In the genomic region with DNA sequence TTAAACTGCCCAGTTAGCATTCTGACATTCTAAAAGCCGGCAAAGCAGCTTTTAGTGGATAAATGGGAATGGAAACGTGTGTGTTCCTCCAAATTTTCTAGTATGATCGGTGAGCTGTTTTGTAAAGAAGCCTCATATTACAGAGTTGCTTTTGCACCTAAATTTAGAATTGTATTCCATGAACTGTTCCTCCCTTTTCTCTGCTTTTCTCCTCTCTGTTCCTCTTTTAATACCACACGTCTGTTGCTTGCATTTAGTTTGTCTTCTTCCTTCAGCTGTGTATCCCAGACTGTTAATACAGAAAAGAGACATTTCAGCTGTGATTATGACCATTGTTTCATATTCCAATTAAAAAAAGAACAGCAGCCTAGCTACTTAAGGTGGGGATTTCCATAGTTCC, we compare ENCODE assay signal across 18 cellular contexts. TPM values are rescaled to one million over a fixed set of nuclear protein-coding genes. Genes with fewer than 3 reads are reported as not detected.
DNase-seq lines count a peak whose midpoint lies in the region; ATAC-seq, FAIRE-seq and TF ChIP-seq lines count a peak whose summit lies in the region.
"Had no signal": no experiment of that assay in that cellular context is flagged by ENCODE, and none has a peak within 500 bp of the region (broad histone marks: within the 10 kb centered on the region; RNA-seq: fewer than 3 reads in every experiment).

No MANE protein-coding gene starts in this region.

- H3K9ac ChIP-seq in endocrine pancreas (ENCODE audit: control insufficient read depth, insufficient read depth, low read length) (no peak overlapping the region), kidney (ENCODE audit: low read length in 2 of 2) (no peak overlapping the region)

- peak overlapping the region; percentile 15 for H3K4me3 ChIP-seq in endocrine pancreas (ENCODE audit: control insufficient read depth, insufficient read depth, low read length)
- no peak overlapping the region for H3K4me3 ChIP-seq in kidney (ENCODE audit: low read length in 2 of 2)
- H3K4me3 ChIP-seq: HAP-1 had no signal

- peak overlapping the region; percentile 1 for H3K27ac Mint-ChIP-seq in progenitor cell of endocrine pancreas
- H3K27ac Mint-ChIP-seq: B cell; T-helper 1 cell treated with Interleukin-12 subunit alpha and Interleukin-12 subunit beta and Interleukin-4 antibody, amounts not matched to agents 30 μg/mL and 1 μg/mL, for 36 hours had no signal

- H3K4me1 Mint-ChIP-seq in progenitor cell of endocrine pancreas (ENCODE audit: low read depth), result peaks cover 3% of the 10 kb centered on the region

- intact Hi-C loops in kidney (cut with DNase I), result no loop called here

- no peak overlapping the region for H3K4me3 Mint-ChIP-seq in progenitor cell of endocrine pancreas (ENCODE audit: low read depth)
- H3K4me3 Mint-ChIP-seq: B cell; T-helper 1 cell treated with Interleukin-12 subunit alpha and Interleukin-12 subunit beta and Interleukin-4 antibody, amounts not matched to agents 30 μg/mL and 1 μg/mL, for 36 hours had no signal

- peaks cover 3% of the 10 kb centered on the region for H3K36me3 ChIP-seq in endocrine pancreas (ENCODE audit: control insufficient read depth, insufficient read depth, low read length)
- H3K36me3 ChIP-seq in kidney (ENCODE audit: control insufficient read depth in 1 of 2, insufficient read depth in 2 of 2, low read length in 2 of 2), result peaks cover 10 to 21% of the 10 kb centered on the region in 2 donors

- H3K9me3 ChIP-seq in endocrine pancreas (ENCODE audit: control insufficient read depth, low read length) (no peaks in the 10 kb centered on the region), kidney (ENCODE audit: control insufficient read depth in 1 of 2, low read length in 2 of 2) (no peaks in the 10 kb centered on the region)
- H3K9me3 ChIP-seq: HAP-1 had no signal

- no peaks in the 10 kb centered on the region for H3K27me3 Mint-ChIP-seq in progenitor cell of endocrine pancreas
- H3K27me3 Mint-ChIP-seq: B cell had no signal

- H3K27ac ChIP-seq in kidney (ENCODE audit: low read depth in 2 of 2, low read length in 2 of 2), result no peak overlapping the region
- H3K27ac ChIP-seq: RWPE1 had no signal

- H3K4me1 ChIP-seq in endocrine pancreas (ENCODE audit: control insufficient read depth, insufficient read depth, low read length) (peaks cover 30% of the 10 kb centered on the region), kidney (ENCODE audit: control insufficient read depth in 1 of 2, insufficient read depth in 1 of 2, low read depth in 1 of 2, low read length in 2 of 2) (peaks cover 0 to 2% of the 10 kb centered on the region in 2 donors)
- H3K4me1 ChIP-seq: HAP-1 had no signal

- H3K27me3 ChIP-seq in endocrine pancreas (ENCODE audit: control insufficient read depth, insufficient read depth, low read length), result no peaks in the 10 kb centered on the region

- peaks cover 24% of the 10 kb centered on the region for H3K36me3 Mint-ChIP-seq in progenitor cell of endocrine pancreas (ENCODE audit: insufficient read depth)

- ATAC-seq in HG03521 (IDR thresholded peaks at IDR 0.05; ENCODE audit: unreplicated experiment), result no peak

- peak; percentile 35 for FAIRE-seq in D721Med (lab: Jason Lieb, UNC)
- no peak for FAIRE-seq in kidney (lab: Jason Lieb, UNC)
- FAIRE-seq: G401.6, GM12892 had no signal

- H3K9me3 Mint-ChIP-seq in progenitor cell of endocrine pancreas (ENCODE audit: low read depth), result no peaks in the 10 kb centered on the region
- H3K9me3 Mint-ChIP-seq: T-helper 1 cell treated with Interleukin-12 subunit alpha and Interleukin-12 subunit beta and Interleukin-4 antibody, amounts not matched to agents 30 μg/mL and 1 μg/mL, for 36 hours had no signal

- TF ChIP-seq CTCF in D721Med (IDR thresholded peaks at IDR 0.05; ENCODE audit: insufficient read depth, missing control alignments) (no peak), progenitor cell of endocrine pancreas (IDR thresholded peaks at IDR 0.05; ENCODE audit: unreplicated experiment) (no peak), kidney (IDR thresholded peaks at IDR 0.05; ENCODE audit: borderline replicate concordance, extremely low read depth, insufficient read depth) (no peak)

- DNase-seq in D721Med (ENCODE audit: insufficient read length, low spot score) (no peak), Kasumi-1 (lab: John Stamatoyannopoulos, UW) (peak; percentile 25 to 29), progenitor cell of endocrine pancreas (ENCODE audit: low spot score, unreplicated experiment) (no peak), kidney (no peak), hypothalamus (lab: John Stamatoyannopoulos, UW) (no peak)
- DNase-seq: activated CD4-positive, CD25-positive, alpha-beta regulatory T cell; caudate nucleus; effector CD4-positive, alpha-beta T cell; NCI-H187; stimulated activated CD4-positive, alpha-beta T cell treated with anti-CD3 and anti-CD28 coated beads, Interleukin-2, amount 100 ng/mL, for 48 hours had no signal

RNA-seq across cellular contexts. Expression of a gene that starts 10.8 kb away (rescaled TPM):
- total RNA-seq in progenitor cell of endocrine pancreas, result 45.0 and 48.1 TPM in 2 replicates
- 35.4 TPM for total RNA-seq in kidney
- polyA plus RNA-seq in kidney (ENCODE audit: insufficient read depth, low read depth, low replicate concordance), result 2.8 TPM

Comparison
In these comparisons a context has a peak if more than half of its experiments do, and no peak if none do; other contexts are left out.
1. DNase-seq: peak in Kasumi-1 (2 of 2); none in D721Med (single experiment), progenitor cell of endocrine pancreas (single experiment), kidney (single experiment) and hypothalamus (0 of 51).